ENCODE assay signal across 11 cellular contexts in genomic region chr9:2024888-2025781, GRCh38. TPM values are rescaled to one million over a fixed set of nuclear protein-coding genes. Genes with fewer than 3 reads are reported as not detected.
A peak's percentile ranks its signal among the peaks of the same experiment; 100 is the strongest.
DNase-seq lines count a peak whose midpoint lies in the region; ATAC-seq and TF ChIP-seq lines count a peak whose summit lies in the region.
"Had no signal": no experiment of that assay in that cellular context is flagged by ENCODE, and none has a peak within 500 bp of the region (broad histone marks: within the 10 kb centered on the region; RNA-seq: fewer than 3 reads in every experiment).

No MANE protein-coding gene starts in this region.

- intact Hi-C loops in left lung (cut with DNase I) (no loop called here), thyroid gland (cut with DNase I) (no loop called here)

- peak; percentile 56 for ATAC-seq in left lung

- H3K36me3 ChIP-seq in left lung: no peaks in the 10 kb centered on the region
- no peaks in the 10 kb centered on the region for H3K36me3 ChIP-seq in thyroid gland

- H3K27ac ChIP-seq in left lung (peak overlapping the region in 1 of 2 donors; percentile 72), thyroid gland (peak overlapping the region in 2 of 3 donors; percentile 12 to 54)

- POLR2A ChIA-PET in activated CD4-positive, alpha-beta T cell treated with anti-CD3 and anti-CD28 coated beads, Interleukin-2, amount 10 ng/mL, durations not matched to agents 7 days and 5 days (lab: Charles Lee): no interaction called here

- no peak for DNase-seq in activated CD4-positive, alpha-beta T cell treated with anti-CD3 and anti-CD28 coated beads, Interleukin-2, amount 10 ng/mL, durations not matched to agents 7 days and 5 days
- no peak for DNase-seq in activated CD4-positive, alpha-beta T cell treated with anti-CD3 and anti-CD28 coated beads for 4 hours
- no peak for DNase-seq in activated naive CD8-positive, alpha-beta T cell treated with anti-CD3 and anti-CD28 coated beads for 36 hours
- no peak for DNase-seq in left lung
- DNase-seq in thyroid gland: no peak
- DNase-seq in RKO (ENCODE audit: low spot score): no peak
- no peak for DNase-seq in GM19240 (ENCODE audit: insufficient read length, low spot score)
- no peak for DNase-seq in COLO668 (lab: John Stamatoyannopoulos, UW; ENCODE audit: unreplicated experiment)
- DNase-seq: cerebellar nuclear complex; NCI-H187 treated with DMSO at 0.1 percent for 48 hours; stimulated activated CD4-positive, alpha-beta T cell treated with anti-CD3 and anti-CD28 coated beads, Interleukin-4, amount 100 ng/mL, for 24 hours had no signal

- H3K36me3 Mint-ChIP-seq in activated CD4-positive, alpha-beta T cell treated with anti-CD3 and anti-CD28 coated beads, Interleukin-2, amount 10 ng/mL, durations not matched to agents 7 days and 5 days (ENCODE audit: low read depth): peaks cover 62% of the 10 kb centered on the region
- H3K36me3 Mint-ChIP-seq in activated naive CD8-positive, alpha-beta T cell treated with anti-CD3 and anti-CD28 coated beads for 36 hours: peaks cover 35% of the 10 kb centered on the region

- CTCF ChIA-PET in activated CD4-positive, alpha-beta T cell treated with anti-CD3 and anti-CD28 coated beads, Interleukin-2, amount 10 ng/mL, durations not matched to agents 7 days and 5 days (lab: Charles Lee): interaction anchor here (0.6 kb wide), 1 partner anchor 1497 kb away, joined by 3 read pairs; no protein-coding TSS in a partner anchor

- H3K9me3 ChIP-seq in left lung (no peaks in the 10 kb centered on the region), thyroid gland (no peaks in the 10 kb centered on the region)

- H3K9me3 Mint-ChIP-seq in activated CD4-positive, alpha-beta T cell treated with anti-CD3 and anti-CD28 coated beads, Interleukin-2, amount 10 ng/mL, durations not matched to agents 7 days and 5 days: no peaks in the 10 kb centered on the region
- no peaks in the 10 kb centered on the region for H3K9me3 Mint-ChIP-seq in activated naive CD8-positive, alpha-beta T cell treated with anti-CD3 and anti-CD28 coated beads for 36 hours

- H3K4me1 Mint-ChIP-seq in activated CD4-positive, alpha-beta T cell treated with anti-CD3 and anti-CD28 coated beads, Interleukin-2, amount 10 ng/mL, durations not matched to agents 7 days and 5 days: peaks cover 96% of the 10 kb centered on the region
- H3K4me1 Mint-ChIP-seq in activated naive CD8-positive, alpha-beta T cell treated with anti-CD3 and anti-CD28 coated beads for 36 hours: peaks cover 83% of the 10 kb centered on the region

- WGBS in thyroid gland, 2 donors: 59 to 75% methylated on average over 5 of the region's 5 CpGs

- H3K4me3 ChIP-seq in left lung (no peak overlapping the region), thyroid gland (replicated peaks in 1 of 3) (no peak overlapping the region)

- H3K27me3 Mint-ChIP-seq in activated CD4-positive, alpha-beta T cell treated with anti-CD3 and anti-CD28 coated beads, Interleukin-2, amount 10 ng/mL, durations not matched to agents 7 days and 5 days: no peaks in the 10 kb centered on the region
- H3K27me3 Mint-ChIP-seq in activated naive CD8-positive, alpha-beta T cell treated with anti-CD3 and anti-CD28 coated beads for 36 hours: no peaks in the 10 kb centered on the region

- H3K4me1 ChIP-seq in left lung (peaks cover 10 to 75% of the 10 kb centered on the region in 2 donors), thyroid gland (peaks cover 68 to 83% of the 10 kb centered on the region in 2 donors)

- TF ChIP-seq CTCF in left lung (IDR thresholded peaks at IDR 0.05) (no peak), thyroid gland (IDR thresholded peaks at IDR 0.05) (no peak)

- TF ChIP-seq POLR2A in thyroid gland (IDR thresholded peaks at IDR 0.05): no peak

- H3K4me3 Mint-ChIP-seq in activated CD4-positive, alpha-beta T cell treated with anti-CD3 and anti-CD28 coated beads, Interleukin-2, amount 10 ng/mL, durations not matched to agents 7 days and 5 days: no peak overlapping the region
- H3K4me3 Mint-ChIP-seq in activated naive CD8-positive, alpha-beta T cell treated with anti-CD3 and anti-CD28 coated beads for 36 hours: no peak overlapping the region

- H3K27me3 ChIP-seq in left lung (no peaks in the 10 kb centered on the region), thyroid gland (no peaks in the 10 kb centered on the region)

- H3K27ac Mint-ChIP-seq in activated CD4-positive, alpha-beta T cell treated with anti-CD3 and anti-CD28 coated beads, Interleukin-2, amount 10 ng/mL, durations not matched to agents 7 days and 5 days: peak overlapping the region; percentile 90
- peak overlapping the region; percentile 44 for H3K27ac Mint-ChIP-seq in activated naive CD8-positive, alpha-beta T cell treated with anti-CD3 and anti-CD28 coated beads for 36 hours

RNA-seq across cellular contexts. Expression of gene SMARCA2, which starts 10.0 kb away (rescaled TPM):
- 100 to 1,000 TPM; 264 to 274 TPM for total RNA-seq in activated CD4-positive, alpha-beta T cell treated with anti-CD3 and anti-CD28 coated beads, Interleukin-2, amount 10 ng/mL, durations not matched to agents 7 days and 5 days
- total RNA-seq in activated naive CD8-positive, alpha-beta T cell treated with anti-CD3 and anti-CD28 coated beads for 36 hours: 10 to 100 TPM; 90.0 to 91.5 TPM
- total RNA-seq in left lung (100 to 1,000 TPM; 110 to 122 TPM), thyroid gland (100 to 1,000 TPM; 148 to 217 (median 196) TPM)
